In genomic region chr1:234901491-234902049, GRCh38 we compare ENCODE assay signal across 22 cellular contexts.
DNase-seq lines count a peak whose midpoint lies in the region; ATAC-seq, FAIRE-seq and TF ChIP-seq lines count a peak whose summit lies in the region.
"Had no signal": no experiment of that assay in that cellular context is flagged by ENCODE, and none has a peak within 500 bp of the region (broad histone marks: within the 10 kb centered on the region; RNA-seq: fewer than 3 reads in every experiment).

No MANE protein-coding gene starts in this region.

- peaks cover 0 to 6% of the 10 kb centered on the region in 2 experiments; a peak in 2 of 4 replicates for H3K4me1 ChIP-seq in HCT116 (ENCODE audit: control insufficient read depth in 1 of 2, insufficient read depth in 2 of 2, low read length in 2 of 2)

- BruUV-seq in HCT116 (replicated peaks; lab: Mats Ljungman, UMichigan) = no TSS peak

- peak; percentile 56 for DNase-seq in A172 (ENCODE audit: low spot score)
- no peak for DNase-seq in HCT116 (ENCODE audit: low read depth, low spot score)
- DNase-seq in RCC 7860 (ENCODE audit: low spot score) = peak; percentile 48
- peak; percentile 53 for DNase-seq in fibroblast of mammary gland (ENCODE audit: low read depth)
- DNase-seq in CD1c-positive myeloid dendritic cell (ENCODE audit: extremely low spot score) = no peak
- DNase-seq: BE2C; CD4-positive, alpha-beta memory T cell; DMS153; NCI-H1417; NCI-H187; NCI-H2107; NCI-H510A; NCI-H748 treated with DMSO at 0.1 percent for 48 hours; NK-92 treated with Interleukin-12 subunit alpha and Interleukin-12 subunit beta, amount 100 ng/mL, for 24 hours; RPMI8226; SIG-M5 had no signal

- intact Hi-C loops in HCT116 (cut with micrococcal nuclease) = no loop called here

- no peaks in the 10 kb centered on the region for H3K9me3 ChIP-seq in HCT116 (ENCODE audit: control insufficient read depth in 1 of 2, insufficient read depth in 1 of 2, low read depth in 1 of 2, low read length in 2 of 2)
- H3K9me3 ChIP-seq: BE2C had no signal

- no peak overlapping the region for H2AFZ ChIP-seq in HCT116 (ENCODE audit: low read depth, low read length, poor library complexity, severe bottlenecking)

- no peaks in the 10 kb centered on the region for H3K9me2 ChIP-seq in HCT116 (ENCODE audit: insufficient read depth)

- TF ChIP-seq RAD21 in HCT116 (IDR thresholded peaks at IDR 0.05; ENCODE audit: low read depth) = no peak

- no peak overlapping the region for H3K9ac ChIP-seq in HCT116 (ENCODE audit: low read length)

- no peaks in the 10 kb centered on the region for H3K27me3 ChIP-seq in HCT116 (ENCODE audit: insufficient read depth, low read length)
- H3K27me3 ChIP-seq: BE2C had no signal

- no peak overlapping the region for H3K27ac ChIP-seq in HCT116 (ENCODE audit: low read depth, low read length)
- H3K27ac ChIP-seq: HL-60 had no signal

- peak overlapping the region; percentile 14; the same call in 1 of the 2 replicates for H3K4me2 ChIP-seq in HCT116 (ENCODE audit: low read length)

- ATAC-seq in HCT116 (no peak), GM21786 (IDR thresholded peaks at IDR 0.05; ENCODE audit: unreplicated experiment) (no peak), HG03439 (IDR thresholded peaks at IDR 0.05; ENCODE audit: unreplicated experiment) (no peak)

- TF ChIP-seq CTCF in HCT116 (IDR thresholded peaks at IDR 0.05 in 2 of 3, conservative IDR thresholded peaks at IDR 0.05 in 1 of 3; ENCODE audit: borderline replicate concordance in 1 of 3, insufficient read depth in 1 of 3, low read depth in 2 of 3, low read length in 2 of 3) = no peak
- no peak for TF ChIP-seq CTCF in fibroblast of mammary gland (conservative IDR thresholded peaks at IDR 0.05; ENCODE audit: control insufficient read depth, insufficient read depth, low read depth, low read length)

- H3K4me3 ChIP-seq in HCT116 (replicated peaks in 1 of 2; ENCODE audit: low read depth in 1 of 2, low read length in 2 of 2) = no peak overlapping the region
- H3K4me3 ChIP-seq in fibroblast of mammary gland (ENCODE audit: control insufficient read depth, low read depth, low read length) = no peak overlapping the region
- H3K4me3 ChIP-seq: K562 had no signal

- H4K20me1 ChIP-seq in HCT116 (ENCODE audit: insufficient read depth) = no peaks in the 10 kb centered on the region

- H3K36me3 ChIP-seq in HCT116 (ENCODE audit: control insufficient read depth in 1 of 2, insufficient read depth in 2 of 2, low read length in 2 of 2) = no peaks in the 10 kb centered on the region
- H3K36me3 ChIP-seq: BE2C had no signal

- H3K79me2 ChIP-seq in HCT116 (ENCODE audit: insufficient read depth, low read length) = no peaks in the 10 kb centered on the region

- FAIRE-seq in RCC 7860 (lab: Jason Lieb, UNC) = no peak
- FAIRE-seq: GM12892, GM18507, K562 had no signal

- TF ChIP-seq POLR2A in HCT116 (IDR thresholded peaks at IDR 0.05; ENCODE audit: borderline replicate concordance, extremely low read depth, insufficient read depth, insufficient read length) = no peak

- POLR2A ChIA-PET in HCT116 (lab: Charles Lee) = no interaction called here

- CTCF ChIA-PET in HCT116 (lab: Charles Lee) = no interaction called here

- RAD21 ChIA-PET in HCT116 (lab: Charles Lee; ENCODE audit: low non-redundant PET in 1 of 2, low total read pairs in 2 of 2, uncharacterized antibody in 2 of 2, unreplicated experiment in 2 of 2) = interaction anchor here in 1 of 2 experiments (0.7 kb wide), 1 partner anchor 181 kb away, joined by 4 read pairs; no protein-coding TSS in a partner anchor

TF ChIP-seq in HCT116, 20 proteins besides CTCF, POLR2A, EP300 and RAD21:
- TF ChIP-seq SRF (IDR thresholded peaks at IDR 0.05; ENCODE audit: low read depth) (no peak), POLR2AphosphoS5 (IDR thresholded peaks at IDR 0.05; ENCODE audit: low read depth, low read length) (no peak), CEBPB (IDR thresholded peaks at IDR 0.05; ENCODE audit: low read depth) (no peak)
TF ChIP-seq in HCT116: peak in this region for 0.

Comparison
In these comparisons a context has a peak if more than half of its experiments do, and no peak if none do; other contexts are left out.
1. DNase-seq: peak in A172 (single experiment), RCC 7860 (single experiment) and fibroblast of mammary gland (single experiment); none in HCT116 (single experiment) and CD1c-positive myeloid dendritic cell (single experiment).